ENCODE assay signal across 8 cellular contexts in the genomic region with DNA sequence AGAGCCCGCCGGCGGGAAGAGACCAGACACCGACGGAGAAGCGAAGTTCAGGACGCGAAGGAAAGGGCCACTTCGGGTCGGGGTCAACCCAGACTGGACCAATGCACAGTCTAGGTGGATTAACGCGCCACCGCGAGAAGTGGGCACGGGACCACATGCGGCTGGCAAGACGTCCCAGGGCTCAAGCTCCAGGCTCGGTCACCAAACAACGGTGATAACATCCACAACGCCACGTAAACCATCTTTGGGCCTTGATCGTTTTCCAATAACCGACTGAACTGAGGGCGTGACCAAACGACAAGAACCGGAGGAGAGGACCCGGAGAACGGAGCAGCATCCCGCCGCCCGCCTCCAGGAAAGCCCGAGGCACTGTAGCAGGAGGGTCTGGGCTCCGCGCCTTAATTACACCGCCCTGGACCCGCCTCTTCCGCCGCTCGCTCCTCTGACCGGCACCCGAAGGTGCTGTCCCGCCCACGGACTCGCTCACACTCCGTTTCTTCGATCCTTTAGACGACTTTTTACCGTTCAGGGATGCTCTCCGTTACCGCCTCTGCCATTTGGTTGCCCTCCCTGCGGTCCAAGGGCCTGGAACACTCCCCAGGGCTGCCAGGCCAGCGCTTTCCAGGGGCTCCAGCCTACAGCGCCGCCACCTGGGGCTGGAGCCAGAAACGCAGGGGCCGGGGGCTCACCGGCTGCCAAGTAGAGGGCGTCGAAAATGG. TPM values are rescaled to one million over a fixed set of nuclear protein-coding genes. Genes with fewer than 3 reads are reported as not detected.
A peak's percentile ranks its signal among the peaks of the same experiment; 100 is the strongest.
DNase-seq lines count a peak whose midpoint lies in the region; FAIRE-seq and TF ChIP-seq lines count a peak whose summit lies in the region.

No MANE protein-coding gene starts in this region.

- TF ChIP-seq CTCF in GM12864 (IDR thresholded peaks at IDR 0.05; ENCODE audit: low read depth, low read length, missing control alignments) (peak; percentile 63), LNCaP clone FGC (IDR thresholded peaks at IDR 0.05; ENCODE audit: control insufficient read depth, extremely low read depth, insufficient read depth) (peak; percentile 29), astrocyte of the spinal cord (IDR thresholded peaks at IDR 0.05; ENCODE audit: low read depth, low read length) (peak; percentile 77)

- DNase-seq in GM12864 (ENCODE audit: low read depth) (no peak), H54 (ENCODE audit: insufficient read length, low spot score) (peak; percentile 75), LNCaP clone FGC (ENCODE audit: low read depth) (peak; percentile 6), astrocyte of the spinal cord (ENCODE audit: low read depth, low spot score) (peak; percentile 66), small intestine (peak; percentile 27), mesenteric fat pad (ENCODE audit: low spot score) (no peak)
- peak; percentile 75 for DNase-seq in T-helper 2 cell treated with Interferon-gamma antibody and Interleukin-4, amounts not matched to agents 5 μg/mL and 100 μg/mL, for 36 hours (ENCODE audit: low spot score)

- peak overlapping the region in 1 of 2 donors; percentile 58 for H3K27ac ChIP-seq in small intestine (ENCODE audit: low read depth in 1 of 2, low read length in 1 of 2)

- H3K4me3 Mint-ChIP-seq in T-helper 2 cell treated with Interferon-gamma antibody and Interleukin-4, amounts not matched to agents 5 μg/mL and 100 μg/mL, for 36 hours, result peak overlapping the region; percentile 97

- in situ Hi-C loops in astrocyte of the spinal cord (cut with HindIII; ENCODE audit: low sequenced_read_pairs), result no loop called here

- H3K9me3 Mint-ChIP-seq in T-helper 2 cell treated with Interferon-gamma antibody and Interleukin-4, amounts not matched to agents 5 μg/mL and 100 μg/mL, for 36 hours, result no peaks in the 10 kb centered on the region

- H3K4me1 ChIP-seq in iPS-15b (ENCODE audit: control insufficient read depth, insufficient read depth, low read length) (no peaks in the 10 kb centered on the region), small intestine (ENCODE audit: control insufficient read depth in 2 of 2, insufficient read depth in 1 of 2, low read depth in 1 of 2, low read length in 1 of 2) (peaks cover 0 to 4% of the 10 kb centered on the region in 2 donors)

- peaks cover 28% of the 10 kb centered on the region for H3K4me1 Mint-ChIP-seq in T-helper 2 cell treated with Interferon-gamma antibody and Interleukin-4, amounts not matched to agents 5 μg/mL and 100 μg/mL, for 36 hours (ENCODE audit: low read depth)

- H3K27ac Mint-ChIP-seq in T-helper 2 cell treated with Interferon-gamma antibody and Interleukin-4, amounts not matched to agents 5 μg/mL and 100 μg/mL, for 36 hours, result peak overlapping the region; percentile 85

- H3K36me3 ChIP-seq in iPS-15b (ENCODE audit: control insufficient read depth, insufficient read depth, low read length) (no peaks in the 10 kb centered on the region), small intestine (ENCODE audit: control insufficient read depth in 2 of 2, insufficient read depth in 2 of 2, low read length in 2 of 2) (no peaks in the 10 kb centered on the region)

- peak overlapping the region; percentile 70 for H3K9ac ChIP-seq in iPS-15b (ENCODE audit: low read depth, low read length)

- H3K27me3 ChIP-seq in iPS-15b (ENCODE audit: control insufficient read depth, insufficient read depth, low read length), result no peaks in the 10 kb centered on the region
- H3K27me3 ChIP-seq in small intestine (ENCODE audit: control insufficient read depth in 2 of 2, insufficient read depth in 2 of 2, low read length in 2 of 2), result peaks cover 0 to 7% of the 10 kb centered on the region in 2 donors

- H3K27me3 Mint-ChIP-seq in T-helper 2 cell treated with Interferon-gamma antibody and Interleukin-4, amounts not matched to agents 5 μg/mL and 100 μg/mL, for 36 hours (ENCODE audit: low read depth), result peaks cover 39% of the 10 kb centered on the region

- peak; percentile 84 for TF ChIP-seq POLR2A in H54 (IDR thresholded peaks at IDR 0.05; ENCODE audit: low read depth, low read length)

- H3K9me3 ChIP-seq in iPS-15b (ENCODE audit: control insufficient read depth, insufficient read depth, low read length) (no peaks in the 10 kb centered on the region), small intestine (ENCODE audit: control insufficient read depth, low read depth) (no peaks in the 10 kb centered on the region)

- WGBS in small intestine, 3 donors, result 1 to 3% (median 2%) methylated on average over 57 to 59 of the region's 59 CpGs

- FAIRE-seq in H54 (lab: Jason Lieb, UNC), result no peak
- FAIRE-seq in small intestine (lab: Jason Lieb, UNC), result no peak

- peaks cover 7% of the 10 kb centered on the region for H3K36me3 Mint-ChIP-seq in T-helper 2 cell treated with Interferon-gamma antibody and Interleukin-4, amounts not matched to agents 5 μg/mL and 100 μg/mL, for 36 hours (ENCODE audit: low read depth)

- H3K4me3 ChIP-seq in GM12864 (ENCODE audit: low read depth, low read length) (peak overlapping the region; percentile 75), LNCaP clone FGC (ENCODE audit: low read depth, low read length) (peak overlapping the region; percentile 65), astrocyte of the spinal cord (ENCODE audit: low read depth, low read length) (peak overlapping the region; percentile 60), iPS-15b (ENCODE audit: low read depth, low read length) (peak overlapping the region; percentile 96), small intestine (ENCODE audit: low read depth in 1 of 2, low read length in 2 of 2) (peak overlapping the region; percentile 63 to 76)

RNA-seq across cellular contexts. Expression of gene DPPA5, which starts 44.1 kb away (rescaled TPM):
- not detected for polyA plus RNA-seq in small intestine
- total RNA-seq in mesenteric fat pad, result not detected

RNA-seq across cellular contexts. Expression of gene KHDC1, which starts 46.9 kb away (rescaled TPM):
- polyA plus RNA-seq in small intestine, result 1 to 10 TPM in 1 of 3 donors, not detected in 2; 1.7 TPM
- 0.35 TPM for total RNA-seq in mesenteric fat pad

RNA-seq across cellular contexts. Expression of gene KHDC3L, which starts 52.5 kb away (rescaled TPM):
- polyA plus RNA-seq in small intestine, result not detected
- not detected for total RNA-seq in mesenteric fat pad

RNA-seq across cellular contexts. Expression of gene OOEP, which starts 59.8 kb away (rescaled TPM):
- polyA plus RNA-seq in small intestine, result under 1 TPM in 1 of 3 donors, not detected in 2; 0.16 TPM
- total RNA-seq in mesenteric fat pad, result not detected

Comparison
In these comparisons a context has a peak if more than half of its experiments do, and no peak if none do; other contexts are left out.
1. DNase-seq: peak in H54 (single experiment), LNCaP clone FGC (single experiment), T-helper 2 cell treated with Interferon-gamma antibody and Interleukin-4, amounts not matched to agents 5 μg/mL and 100 μg/mL, for 36 hours (single experiment), astrocyte of the spinal cord (single experiment) and small intestine (single experiment); none in GM12864 (single experiment) and mesenteric fat pad (single experiment).
2. Peak in every context shown above with its lines, with median percentiles within 50 percentile points of each other: H3K4me3 ChIP-seq and CTCF ChIP-seq.